16 cellular contexts compared by ENCODE assay signal in genomic region chr13:34347784-34348573, GRCh38.
DNase-seq lines count a peak whose midpoint lies in the region; ATAC-seq and TF ChIP-seq lines count a peak whose summit lies in the region.
"Had no signal": no experiment of that assay in that cellular context is flagged by ENCODE, and none has a peak within 500 bp of the region (broad histone marks: within the 10 kb centered on the region; RNA-seq: fewer than 3 reads in every experiment).

No MANE protein-coding gene starts in this region.

- peak; percentile 68 for ATAC-seq in Right ventricle myocardium inferior
- ATAC-seq in GM19397 (IDR thresholded peaks at IDR 0.05; ENCODE audit: unreplicated experiment) = no peak
- ATAC-seq in T-cell (replicated peaks in 1 of 4) = no peak
- ATAC-seq: naive thymus-derived CD8-positive, alpha-beta T cell had no signal

- H3K27ac ChIP-seq in breast epithelium = peak overlapping the region; percentile 71 to 81
- H3K27ac ChIP-seq: spleen had no signal

- no peaks in the 10 kb centered on the region for H3K4me1 Mint-ChIP-seq in T-cell

- intact Hi-C loops in Right ventricle myocardium inferior (cut with DNase I) = no loop called here
- intact Hi-C loops in cardiac septum (cut with DNase I) = no loop called here
- intact Hi-C loops in breast epithelium (cut with DNase I; ENCODE audit: low total_unique reads) = no loop called here

- no peaks in the 10 kb centered on the region for H3K4me1 ChIP-seq in breast epithelium
- H3K4me1 ChIP-seq: spleen had no signal

- peaks cover 0 to 11% (median 4%) of the 10 kb centered on the region in 3 donors for H3K9me3 Mint-ChIP-seq in T-cell

- TF ChIP-seq CTCF in breast epithelium (IDR thresholded peaks at IDR 0.05) = no peak

- no peak overlapping the region for H3K4me3 ChIP-seq in breast epithelium
- H3K4me3 ChIP-seq: esophagus squamous epithelium, spleen had no signal

- no peak for TF ChIP-seq POLR2A in breast epithelium (IDR thresholded peaks at IDR 0.05)

- no peak overlapping the region for H3K4me3 Mint-ChIP-seq in T-cell
- H3K4me3 Mint-ChIP-seq: naive thymus-derived CD8-positive, alpha-beta T cell had no signal

- no peak overlapping the region for H3K27ac Mint-ChIP-seq in T-cell
- H3K27ac Mint-ChIP-seq: naive thymus-derived CD8-positive, alpha-beta T cell had no signal

- H3K27me3 Mint-ChIP-seq in T-cell = no peaks in the 10 kb centered on the region

- no peaks in the 10 kb centered on the region for H3K27me3 ChIP-seq in breast epithelium
- H3K27me3 ChIP-seq: esophagus squamous epithelium, spleen had no signal

- DNase-seq in Right ventricle myocardium inferior (ENCODE audit: missing footprints) (no peak), cardiac septum (ENCODE audit: low spot score) (no peak), breast epithelium (ENCODE audit: low spot score in 2 of 2) (peak in 1 of 2 donors; percentile 63), left kidney (ENCODE audit: low read depth, low spot score) (peak; percentile 88), NOMO-1 treated with DMSO at 0.1 percent for 48 hours (lab: John Stamatoyannopoulos, UW; ENCODE audit: unreplicated experiment) (no peak), GM03348 (ENCODE audit: low spot score) (no peak), T-cell (no peak)
- DNase-seq: activated CD4-positive, alpha-beta T cell treated with anti-CD3 and anti-CD28 coated beads, Interleukin-2, amount 50 U/mL, for 1 hour; activated gamma-delta T cell; caudate nucleus; DND-41; esophagus squamous epithelium; naive thymus-derived CD8-positive, alpha-beta T cell; NCI-H446 treated with DMSO at 0.1 percent for 48 hours; spleen had no signal

- CTCF ChIA-PET in T-cell (lab: Charles Lee) = no interaction called here

- POLR2A ChIA-PET in T-cell (lab: Charles Lee) = no interaction called here

- no peaks in the 10 kb centered on the region for H3K36me3 ChIP-seq in breast epithelium
- H3K36me3 ChIP-seq: esophagus squamous epithelium, spleen had no signal

- H3K36me3 Mint-ChIP-seq in T-cell = no peaks in the 10 kb centered on the region
- H3K36me3 Mint-ChIP-seq: naive thymus-derived CD8-positive, alpha-beta T cell had no signal

- no peaks in the 10 kb centered on the region for H3K9me3 ChIP-seq in breast epithelium
- H3K9me3 ChIP-seq: esophagus squamous epithelium, spleen had no signal
